In the genomic region with DNA sequence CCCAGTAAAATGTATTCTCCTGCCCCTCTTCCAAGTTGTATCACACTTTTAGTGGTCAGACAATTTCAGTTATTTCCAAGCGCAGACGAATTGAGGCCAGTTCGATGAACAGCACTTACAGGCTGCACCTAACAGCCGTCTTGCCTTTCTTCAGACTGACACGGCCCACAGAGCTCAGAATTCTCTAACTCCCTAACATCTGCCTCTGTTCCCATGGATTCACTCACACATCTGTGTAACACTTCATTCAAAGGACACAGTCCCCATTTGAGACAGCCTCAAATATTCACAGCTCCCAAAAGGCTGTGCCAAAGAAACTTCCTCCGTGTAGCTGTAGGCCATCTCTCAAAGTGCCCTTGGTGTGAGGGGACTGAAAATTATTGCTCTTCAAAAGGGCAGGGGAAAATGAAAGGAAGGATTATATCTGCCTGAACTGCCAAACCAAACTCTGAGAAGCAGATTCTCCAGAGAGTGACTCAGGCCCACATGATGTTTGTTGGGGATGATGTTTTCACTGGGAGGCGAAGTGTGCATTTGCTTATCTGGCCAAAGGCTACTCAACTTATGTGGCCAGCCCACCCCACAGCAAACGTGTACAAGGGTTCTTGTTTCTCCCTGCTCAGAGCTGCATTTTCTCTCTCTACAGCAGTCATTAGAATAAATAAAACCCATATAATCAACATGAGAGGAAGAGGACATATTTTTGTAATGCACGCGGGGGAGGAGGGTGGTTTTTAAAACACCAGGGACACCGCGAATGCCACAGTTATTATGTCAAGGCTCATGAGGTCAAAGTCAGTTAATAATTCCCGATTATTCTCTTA, we compare ENCODE assay signal across 1 cellular context.
TF ChIP-seq lines count a peak whose summit lies in the region.

No MANE protein-coding gene starts in this region.

TF ChIP-seq in K562, 482 proteins besides CTCF, POLR2A, EP300 and RAD21 (continues in another document):
- TF ChIP-seq, protein P1, sequence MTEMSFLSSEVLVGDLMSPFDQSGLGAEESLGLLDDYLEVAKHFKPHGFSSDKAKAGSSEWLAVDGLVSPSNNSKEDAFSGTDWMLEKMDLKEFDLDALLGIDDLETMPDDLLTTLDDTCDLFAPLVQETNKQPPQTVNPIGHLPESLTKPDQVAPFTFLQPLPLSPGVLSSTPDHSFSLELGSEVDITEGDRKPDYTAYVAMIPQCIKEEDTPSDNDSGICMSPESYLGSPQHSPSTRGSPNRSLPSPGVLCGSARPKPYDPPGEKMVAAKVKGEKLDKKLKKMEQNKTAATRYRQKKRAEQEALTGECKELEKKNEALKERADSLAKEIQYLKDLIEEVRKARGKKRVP (CRISPR knock-in tag; IDR thresholded peaks at IDR 0.05): no peak
- TF ChIP-seq SMARCA5 (IDR thresholded peaks at IDR 0.05) (no peak), SRSF3 (IDR thresholded peaks at IDR 0.05; ENCODE audit: insufficient read depth, low read length) (no peak), JUN (IDR thresholded peaks at IDR 0.05; ENCODE audit: borderline replicate concordance, low read depth, low read length) (peak; percentile 82), JUN (CRISPR knock-in tag; IDR thresholded peaks at IDR 0.05; ENCODE audit: borderline replicate concordance) (no peak), ZNF644 (tag; IDR thresholded peaks at IDR 0.05; ENCODE audit: low read depth) (peak; percentile 81), PHF21A (IDR thresholded peaks at IDR 0.05; ENCODE audit: borderline replicate concordance, low read depth) (no peak), SRSF1 (IDR thresholded peaks at IDR 0.05; ENCODE audit: low read depth, low read length) (no peak), ZNF696 (CRISPR knock-in tag; conservative IDR thresholded peaks at IDR 0.05) (no peak), ZNF239 (CRISPR knock-in tag; IDR thresholded peaks at IDR 0.05) (no peak), NFRKB (IDR thresholded peaks at IDR 0.05; ENCODE audit: low read depth) (no peak), POLR2AphosphoS5 (IDR thresholded peaks at IDR 0.05; ENCODE audit: control insufficient read depth, insufficient read depth, low read depth, low read length) (no peak), JUNB (CRISPR knock-in tag; conservative IDR thresholded peaks at IDR 0.05) (no peak), POLR2G (IDR thresholded peaks at IDR 0.05; ENCODE audit: low read depth, low read length) (no peak), FOSL1 (tag; conservative IDR thresholded peaks at IDR 0.05) (peak; percentile 97), XRCC3 (IDR thresholded peaks at IDR 0.05) (no peak), SAFB (IDR thresholded peaks at IDR 0.05; ENCODE audit: borderline replicate concordance, low read depth, low read length) (no peak), HNRNPH1 (optimal IDR thresholded peaks at IDR 0.05; ENCODE audit: low read depth, low read length) (no peak), NFE2 (IDR thresholded peaks at IDR 0.05; ENCODE audit: low read depth) (peak; percentile 39; the same call in 1 of the 2 replicates), CBFA2T3 (IDR thresholded peaks at IDR 0.05) (no peak; the same call in 1 of the 2 replicates), LARP7 (IDR thresholded peaks at IDR 0.05) (no peak), SP1 (CRISPR knock-in tag; IDR thresholded peaks at IDR 0.05) (no peak), NCOR1 (IDR thresholded peaks at IDR 0.05) (0 out of 2 replicates have a peak, but pooled peaks have one; percentile 14), MCM5 (IDR thresholded peaks at IDR 0.05; ENCODE audit: low read depth) (no peak), MXI1 (IDR thresholded peaks at IDR 0.05; ENCODE audit: low read depth, low read length) (no peak), LEF1 (IDR thresholded peaks at IDR 0.05) (peak; percentile 41; the same call in 1 of the 2 replicates), ZNF146 (CRISPR knock-in tag; IDR thresholded peaks at IDR 0.05; ENCODE audit: unreplicated experiment) (no peak), ZNF79 (CRISPR knock-in tag; IDR thresholded peaks at IDR 0.05; ENCODE audit: low read depth) (0 out of 2 replicates have a peak, but pooled peaks have one; percentile 11), ATF1 (CRISPR knock-in tag; IDR thresholded peaks at IDR 0.05) (no peak), ATF1 (tag; IDR thresholded peaks at IDR 0.05) (peak; percentile 69), DACH1 (IDR thresholded peaks at IDR 0.05; ENCODE audit: partially characterized antibody) (peak; percentile 26), ZNF224 (CRISPR knock-in tag; IDR thresholded peaks at IDR 0.05) (no peak), ZNF134 (CRISPR knock-in tag; conservative IDR thresholded peaks at IDR 0.05) (peak; percentile 87), RNF2 (IDR thresholded peaks at IDR 0.05) (peak; percentile 41; the same call in 1 of the 2 replicates), DMBX1 (CRISPR knock-in tag; IDR thresholded peaks at IDR 0.05; ENCODE audit: borderline replicate concordance) (no peak), ELF2 (CRISPR knock-in tag; IDR thresholded peaks at IDR 0.05) (no peak), HMGN3 (IDR thresholded peaks at IDR 0.05; ENCODE audit: borderline replicate concordance, extremely low read depth, insufficient read length, low read depth, low read length) (no peak), PURB (CRISPR knock-in tag; IDR thresholded peaks at IDR 0.05; ENCODE audit: low read depth) (no peak), NRF1 (conservative IDR thresholded peaks at IDR 0.05 in 1 of 2, IDR thresholded peaks at IDR 0.05 in 1 of 2) (peak; percentile 27 to 31; a peak in 1 of 4 replicates), ZNF780A (CRISPR knock-in tag; IDR thresholded peaks at IDR 0.05) (no peak), ZNF583 (CRISPR knock-in tag; IDR thresholded peaks at IDR 0.05) (no peak), MAZ (CRISPR knock-in tag; conservative IDR thresholded peaks at IDR 0.05 in 1 of 2, IDR thresholded peaks at IDR 0.05 in 1 of 2) (peak; percentile 9 to 55; a peak in 3 of 4 replicates), ZNF253 (CRISPR knock-in tag; conservative IDR thresholded peaks at IDR 0.05) (no peak), TEAD1 (CRISPR knock-in tag; IDR thresholded peaks at IDR 0.05) (peak in 1 of 2 experiments; percentile 6; a peak in 2 of 4 replicates), CBX1 (IDR thresholded peaks at IDR 0.05; ENCODE audit: low read depth) (no peak)
- TF ChIP-seq, protein P2, sequence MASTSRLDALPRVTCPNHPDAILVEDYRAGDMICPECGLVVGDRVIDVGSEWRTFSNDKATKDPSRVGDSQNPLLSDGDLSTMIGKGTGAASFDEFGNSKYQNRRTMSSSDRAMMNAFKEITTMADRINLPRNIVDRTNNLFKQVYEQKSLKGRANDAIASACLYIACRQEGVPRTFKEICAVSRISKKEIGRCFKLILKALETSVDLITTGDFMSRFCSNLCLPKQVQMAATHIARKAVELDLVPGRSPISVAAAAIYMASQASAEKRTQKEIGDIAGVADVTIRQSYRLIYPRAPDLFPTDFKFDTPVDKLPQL (IDR thresholded peaks at IDR 0.05; ENCODE audit: extremely low read depth, insufficient read length): no peak
- TF ChIP-seq, protein P3, sequence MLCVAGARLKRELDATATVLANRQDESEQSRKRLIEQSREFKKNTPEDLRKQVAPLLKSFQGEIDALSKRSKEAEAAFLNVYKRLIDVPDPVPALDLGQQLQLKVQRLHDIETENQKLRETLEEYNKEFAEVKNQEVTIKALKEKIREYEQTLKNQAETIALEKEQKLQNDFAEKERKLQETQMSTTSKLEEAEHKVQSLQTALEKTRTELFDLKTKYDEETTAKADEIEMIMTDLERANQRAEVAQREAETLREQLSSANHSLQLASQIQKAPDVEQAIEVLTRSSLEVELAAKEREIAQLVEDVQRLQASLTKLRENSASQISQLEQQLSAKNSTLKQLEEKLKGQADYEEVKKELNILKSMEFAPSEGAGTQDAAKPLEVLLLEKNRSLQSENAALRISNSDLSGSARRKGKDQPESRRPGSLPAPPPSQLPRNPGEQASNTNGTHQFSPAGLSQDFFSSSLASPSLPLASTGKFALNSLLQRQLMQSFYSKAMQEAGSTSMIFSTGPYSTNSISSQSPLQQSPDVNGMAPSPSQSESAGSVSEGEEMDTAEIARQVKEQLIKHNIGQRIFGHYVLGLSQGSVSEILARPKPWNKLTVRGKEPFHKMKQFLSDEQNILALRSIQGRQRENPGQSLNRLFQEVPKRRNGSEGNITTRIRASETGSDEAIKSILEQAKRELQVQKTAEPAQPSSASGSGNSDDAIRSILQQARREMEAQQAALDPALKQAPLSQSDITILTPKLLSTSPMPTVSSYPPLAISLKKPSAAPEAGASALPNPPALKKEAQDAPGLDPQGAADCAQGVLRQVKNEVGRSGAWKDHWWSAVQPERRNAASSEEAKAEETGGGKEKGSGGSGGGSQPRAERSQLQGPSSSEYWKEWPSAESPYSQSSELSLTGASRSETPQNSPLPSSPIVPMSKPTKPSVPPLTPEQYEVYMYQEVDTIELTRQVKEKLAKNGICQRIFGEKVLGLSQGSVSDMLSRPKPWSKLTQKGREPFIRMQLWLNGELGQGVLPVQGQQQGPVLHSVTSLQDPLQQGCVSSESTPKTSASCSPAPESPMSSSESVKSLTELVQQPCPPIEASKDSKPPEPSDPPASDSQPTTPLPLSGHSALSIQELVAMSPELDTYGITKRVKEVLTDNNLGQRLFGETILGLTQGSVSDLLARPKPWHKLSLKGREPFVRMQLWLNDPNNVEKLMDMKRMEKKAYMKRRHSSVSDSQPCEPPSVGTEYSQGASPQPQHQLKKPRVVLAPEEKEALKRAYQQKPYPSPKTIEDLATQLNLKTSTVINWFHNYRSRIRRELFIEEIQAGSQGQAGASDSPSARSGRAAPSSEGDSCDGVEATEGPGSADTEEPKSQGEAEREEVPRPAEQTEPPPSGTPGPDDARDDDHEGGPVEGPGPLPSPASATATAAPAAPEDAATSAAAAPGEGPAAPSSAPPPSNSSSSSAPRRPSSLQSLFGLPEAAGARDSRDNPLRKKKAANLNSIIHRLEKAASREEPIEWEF (CRISPR knock-in tag; IDR thresholded peaks at IDR 0.05): 0 out of 2 replicates have a peak, but pooled peaks have one; percentile 35
- TF ChIP-seq, protein P4, sequence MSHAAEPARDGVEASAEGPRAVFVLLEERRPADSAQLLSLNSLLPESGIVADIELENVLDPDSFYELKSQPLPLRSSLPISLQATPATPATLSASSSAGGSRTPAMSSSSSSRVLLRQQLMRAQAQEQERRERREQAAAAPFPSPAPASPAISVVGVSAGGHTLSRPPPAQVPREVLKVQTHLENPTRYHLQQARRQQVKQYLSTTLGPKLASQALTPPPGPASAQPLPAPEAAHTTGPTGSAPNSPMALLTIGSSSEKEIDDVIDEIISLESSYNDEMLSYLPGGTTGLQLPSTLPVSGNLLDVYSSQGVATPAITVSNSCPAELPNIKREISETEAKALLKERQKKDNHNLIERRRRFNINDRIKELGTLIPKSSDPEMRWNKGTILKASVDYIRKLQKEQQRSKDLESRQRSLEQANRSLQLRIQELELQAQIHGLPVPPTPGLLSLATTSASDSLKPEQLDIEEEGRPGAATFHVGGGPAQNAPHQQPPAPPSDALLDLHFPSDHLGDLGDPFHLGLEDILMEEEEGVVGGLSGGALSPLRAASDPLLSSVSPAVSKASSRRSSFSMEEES (CRISPR knock-in tag; IDR thresholded peaks at IDR 0.05): peak; percentile 2; the same call in 1 of the 2 replicates
- TF ChIP-seq, protein P5, sequence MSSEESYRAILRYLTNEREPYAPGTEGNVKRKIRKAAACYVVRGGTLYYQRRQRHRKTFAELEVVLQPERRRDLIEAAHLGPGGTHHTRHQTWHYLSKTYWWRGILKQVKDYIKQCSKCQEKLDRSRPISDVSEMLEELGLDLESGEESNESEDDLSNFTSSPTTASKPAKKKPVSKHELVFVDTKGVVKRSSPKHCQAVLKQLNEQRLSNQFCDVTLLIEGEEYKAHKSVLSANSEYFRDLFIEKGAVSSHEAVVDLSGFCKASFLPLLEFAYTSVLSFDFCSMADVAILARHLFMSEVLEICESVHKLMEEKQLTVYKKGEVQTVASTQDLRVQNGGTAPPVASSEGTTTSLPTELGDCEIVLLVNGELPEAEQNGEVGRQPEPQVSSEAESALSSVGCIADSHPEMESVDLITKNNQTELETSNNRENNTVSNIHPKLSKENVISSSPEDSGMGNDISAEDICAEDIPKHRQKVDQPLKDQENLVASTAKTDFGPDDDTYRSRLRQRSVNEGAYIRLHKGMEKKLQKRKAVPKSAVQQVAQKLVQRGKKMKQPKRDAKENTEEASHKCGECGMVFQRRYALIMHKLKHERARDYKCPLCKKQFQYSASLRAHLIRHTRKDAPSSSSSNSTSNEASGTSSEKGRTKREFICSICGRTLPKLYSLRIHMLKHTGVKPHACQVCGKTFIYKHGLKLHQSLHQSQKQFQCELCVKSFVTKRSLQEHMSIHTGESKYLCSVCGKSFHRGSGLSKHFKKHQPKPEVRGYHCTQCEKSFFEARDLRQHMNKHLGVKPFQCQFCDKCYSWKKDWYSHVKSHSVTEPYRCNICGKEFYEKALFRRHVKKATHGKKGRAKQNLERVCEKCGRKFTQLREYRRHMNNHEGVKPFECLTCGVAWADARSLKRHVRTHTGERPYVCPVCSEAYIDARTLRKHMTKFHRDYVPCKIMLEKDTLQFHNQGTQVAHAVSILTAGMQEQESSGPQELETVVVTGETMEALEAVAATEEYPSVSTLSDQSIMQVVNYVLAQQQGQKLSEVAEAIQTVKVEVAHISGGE (CRISPR knock-in tag; IDR thresholded peaks at IDR 0.05): peak in 1 of 3 experiments; percentile 49; a peak in 1 of 6 replicates
- TF ChIP-seq, protein P6, sequence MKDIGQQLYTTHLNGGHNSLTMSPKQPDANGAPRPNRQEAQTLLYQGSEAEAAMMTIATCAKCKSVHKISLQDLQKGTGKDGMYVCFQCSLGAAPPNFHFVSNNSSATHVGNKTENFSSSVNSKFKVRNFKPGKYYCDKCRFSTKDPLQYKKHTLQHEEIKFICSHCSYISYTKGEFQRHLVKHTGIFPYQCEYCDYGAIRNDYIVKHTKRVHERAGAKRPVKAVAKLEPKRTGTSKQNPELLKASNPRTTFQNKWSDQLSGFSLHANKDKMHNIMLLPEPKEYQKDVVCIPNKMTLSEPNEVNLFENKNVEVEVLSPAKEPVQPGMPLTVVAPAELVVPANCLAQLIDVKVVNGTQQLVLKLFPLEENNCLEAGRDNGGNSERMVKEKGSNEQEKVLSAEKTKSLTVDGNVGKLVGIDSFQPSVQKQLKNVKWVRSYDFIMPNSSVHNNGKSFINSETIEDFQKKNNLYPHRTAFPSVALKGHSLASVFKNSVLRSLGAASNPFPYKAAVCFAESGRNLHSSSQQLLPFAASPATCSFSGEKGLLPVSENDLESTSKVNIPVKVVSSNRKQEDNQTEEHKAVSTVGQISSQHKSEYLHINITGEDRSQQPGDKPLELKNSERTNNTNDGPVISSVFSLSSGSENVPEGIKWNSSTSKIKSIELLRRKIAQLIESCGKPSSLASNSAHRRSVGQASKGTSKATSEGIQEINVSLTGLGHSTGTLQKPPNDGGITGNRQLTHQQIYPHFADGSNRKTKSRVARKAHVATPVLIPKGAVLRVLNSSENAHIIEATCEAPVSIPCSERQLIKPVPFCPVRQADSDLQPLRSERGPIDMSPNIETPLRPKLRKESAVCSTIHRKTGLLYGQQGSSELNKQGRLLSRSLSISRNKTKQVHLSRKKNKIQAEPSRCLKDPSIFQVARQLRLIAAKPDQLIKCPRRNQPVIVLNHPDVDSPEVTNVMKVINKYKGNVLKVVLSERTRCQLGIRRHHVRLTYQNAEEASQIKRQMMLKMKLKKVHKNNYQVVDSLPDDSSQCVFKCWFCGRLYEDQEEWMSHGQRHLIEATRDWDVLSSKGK (CRISPR knock-in tag; IDR thresholded peaks at IDR 0.05): no peak
- TF ChIP-seq, protein P7, sequence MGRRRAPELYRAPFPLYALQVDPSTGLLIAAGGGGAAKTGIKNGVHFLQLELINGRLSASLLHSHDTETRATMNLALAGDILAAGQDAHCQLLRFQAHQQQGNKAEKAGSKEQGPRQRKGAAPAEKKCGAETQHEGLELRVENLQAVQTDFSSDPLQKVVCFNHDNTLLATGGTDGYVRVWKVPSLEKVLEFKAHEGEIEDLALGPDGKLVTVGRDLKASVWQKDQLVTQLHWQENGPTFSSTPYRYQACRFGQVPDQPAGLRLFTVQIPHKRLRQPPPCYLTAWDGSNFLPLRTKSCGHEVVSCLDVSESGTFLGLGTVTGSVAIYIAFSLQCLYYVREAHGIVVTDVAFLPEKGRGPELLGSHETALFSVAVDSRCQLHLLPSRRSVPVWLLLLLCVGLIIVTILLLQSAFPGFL (CRISPR knock-in tag; IDR thresholded peaks at IDR 0.05): no peak
